ENCODE assay signal across 24 cellular contexts in genomic region chr11:92099183-92099582, GRCh38.
"Had no signal": no experiment of that assay in that cellular context is flagged by ENCODE, and none has a peak within 500 bp of the region (broad histone marks: within the 10 kb centered on the region; RNA-seq: fewer than 3 reads in every experiment).

No MANE protein-coding gene starts in this region.

- ATAC-seq: effector memory CD8-positive, alpha-beta T cell; esophagus mucosa; foreskin keratinocyte; gastrocnemius medialis; gastroesophageal sphincter; heart left ventricle; heart right ventricle had no signal

- H3K27me3 ChIP-seq: colonic mucosa, dorsolateral prefrontal cortex, esophagus muscularis mucosa, esophagus squamous epithelium, foreskin keratinocyte, gastrocnemius medialis, gastroesophageal sphincter, heart left ventricle, heart right ventricle had no signal

- DNase-seq: colonic mucosa; cortex of kidney; dermis blood vessel endothelial cell; dorsolateral prefrontal cortex; effector CD4-positive, alpha-beta T cell; effector CD8-positive, alpha-beta T cell; effector memory CD4-positive, alpha-beta T cell; effector memory CD8-positive, alpha-beta T cell; endodermal cell; erythroblast; esophagus squamous epithelium; foreskin fibroblast; foreskin keratinocyte; foreskin melanocyte; gastrocnemius medialis; glutamatergic neuron; head of caudate nucleus; heart left ventricle; heart right ventricle had no signal

- H3K4me1 ChIP-seq: colonic mucosa, esophagus squamous epithelium, foreskin keratinocyte, gastrocnemius medialis, gastroesophageal sphincter, heart left ventricle, heart right ventricle had no signal

- H3K36me3 ChIP-seq: colonic mucosa, esophagus muscularis mucosa, esophagus squamous epithelium, gastrocnemius medialis, gastroesophageal sphincter, heart left ventricle, heart right ventricle had no signal

- H3K4me3 ChIP-seq: colonic mucosa, coronary artery, dorsolateral prefrontal cortex, esophagus muscularis mucosa, esophagus squamous epithelium, gastrocnemius medialis, gastroesophageal sphincter, heart left ventricle, heart right ventricle had no signal

- H3K27ac ChIP-seq: colonic mucosa, coronary artery, epithelial cell of prostate, esophagus muscularis mucosa, esophagus squamous epithelium, foreskin keratinocyte, gastrocnemius medialis, gastroesophageal sphincter, heart left ventricle, heart right ventricle had no signal

- H3K9me3 ChIP-seq: colonic mucosa, esophagus muscularis mucosa, esophagus squamous epithelium, gastrocnemius medialis, gastroesophageal sphincter, heart left ventricle, heart right ventricle had no signal
